Comparison of ENCODE assay signal across 1 cellular context in the genomic region with DNA sequence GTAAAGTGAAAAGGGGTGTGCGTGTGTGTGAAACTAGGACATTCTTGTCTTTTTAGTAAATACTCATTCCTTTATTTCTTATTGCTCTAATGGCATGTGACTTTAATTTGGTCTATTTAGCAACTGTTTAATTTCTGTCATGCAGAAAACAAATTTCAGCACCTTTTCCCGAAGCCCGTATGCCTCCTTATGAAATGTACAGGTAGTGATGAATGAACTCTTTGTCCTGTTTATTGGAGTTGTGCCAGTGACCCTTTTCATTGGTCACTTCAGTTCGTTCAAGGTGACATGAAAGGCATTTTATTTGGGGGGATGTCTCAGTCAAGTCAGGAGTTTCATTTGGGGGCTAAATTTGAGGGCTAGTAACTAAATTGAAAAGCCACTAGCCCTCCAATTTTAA.
TF ChIP-seq lines count a peak whose summit lies in the region.

No MANE protein-coding gene starts in this region.

TF ChIP-seq in HepG2, 621 proteins besides CTCF, POLR2A, EP300 and RAD21 (continued from another document and continues in another):
- TF ChIP-seq, protein P1, sequence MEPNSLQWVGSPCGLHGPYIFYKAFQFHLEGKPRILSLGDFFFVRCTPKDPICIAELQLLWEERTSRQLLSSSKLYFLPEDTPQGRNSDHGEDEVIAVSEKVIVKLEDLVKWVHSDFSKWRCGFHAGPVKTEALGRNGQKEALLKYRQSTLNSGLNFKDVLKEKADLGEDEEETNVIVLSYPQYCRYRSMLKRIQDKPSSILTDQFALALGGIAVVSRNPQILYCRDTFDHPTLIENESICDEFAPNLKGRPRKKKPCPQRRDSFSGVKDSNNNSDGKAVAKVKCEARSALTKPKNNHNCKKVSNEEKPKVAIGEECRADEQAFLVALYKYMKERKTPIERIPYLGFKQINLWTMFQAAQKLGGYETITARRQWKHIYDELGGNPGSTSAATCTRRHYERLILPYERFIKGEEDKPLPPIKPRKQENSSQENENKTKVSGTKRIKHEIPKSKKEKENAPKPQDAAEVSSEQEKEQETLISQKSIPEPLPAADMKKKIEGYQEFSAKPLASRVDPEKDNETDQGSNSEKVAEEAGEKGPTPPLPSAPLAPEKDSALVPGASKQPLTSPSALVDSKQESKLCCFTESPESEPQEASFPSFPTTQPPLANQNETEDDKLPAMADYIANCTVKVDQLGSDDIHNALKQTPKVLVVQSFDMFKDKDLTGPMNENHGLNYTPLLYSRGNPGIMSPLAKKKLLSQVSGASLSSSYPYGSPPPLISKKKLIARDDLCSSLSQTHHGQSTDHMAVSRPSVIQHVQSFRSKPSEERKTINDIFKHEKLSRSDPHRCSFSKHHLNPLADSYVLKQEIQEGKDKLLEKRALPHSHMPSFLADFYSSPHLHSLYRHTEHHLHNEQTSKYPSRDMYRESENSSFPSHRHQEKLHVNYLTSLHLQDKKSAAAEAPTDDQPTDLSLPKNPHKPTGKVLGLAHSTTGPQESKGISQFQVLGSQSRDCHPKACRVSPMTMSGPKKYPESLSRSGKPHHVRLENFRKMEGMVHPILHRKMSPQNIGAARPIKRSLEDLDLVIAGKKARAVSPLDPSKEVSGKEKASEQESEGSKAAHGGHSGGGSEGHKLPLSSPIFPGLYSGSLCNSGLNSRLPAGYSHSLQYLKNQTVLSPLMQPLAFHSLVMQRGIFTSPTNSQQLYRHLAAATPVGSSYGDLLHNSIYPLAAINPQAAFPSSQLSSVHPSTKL (CRISPR knock-in tag; IDR thresholded peaks at IDR 0.05) = peak; percentile 43; the same call in 1 of the 2 replicates
- no peak; the same call in 1 of the 2 replicates for TF ChIP-seq GATAD2A (CRISPR knock-in tag; IDR thresholded peaks at IDR 0.05)
- peak; percentile 53; the same call in 1 of the 2 replicates for TF ChIP-seq ESRRA (CRISPR knock-in tag; IDR thresholded peaks at IDR 0.05; ENCODE audit: low read depth)
- TF ChIP-seq, protein P2, sequence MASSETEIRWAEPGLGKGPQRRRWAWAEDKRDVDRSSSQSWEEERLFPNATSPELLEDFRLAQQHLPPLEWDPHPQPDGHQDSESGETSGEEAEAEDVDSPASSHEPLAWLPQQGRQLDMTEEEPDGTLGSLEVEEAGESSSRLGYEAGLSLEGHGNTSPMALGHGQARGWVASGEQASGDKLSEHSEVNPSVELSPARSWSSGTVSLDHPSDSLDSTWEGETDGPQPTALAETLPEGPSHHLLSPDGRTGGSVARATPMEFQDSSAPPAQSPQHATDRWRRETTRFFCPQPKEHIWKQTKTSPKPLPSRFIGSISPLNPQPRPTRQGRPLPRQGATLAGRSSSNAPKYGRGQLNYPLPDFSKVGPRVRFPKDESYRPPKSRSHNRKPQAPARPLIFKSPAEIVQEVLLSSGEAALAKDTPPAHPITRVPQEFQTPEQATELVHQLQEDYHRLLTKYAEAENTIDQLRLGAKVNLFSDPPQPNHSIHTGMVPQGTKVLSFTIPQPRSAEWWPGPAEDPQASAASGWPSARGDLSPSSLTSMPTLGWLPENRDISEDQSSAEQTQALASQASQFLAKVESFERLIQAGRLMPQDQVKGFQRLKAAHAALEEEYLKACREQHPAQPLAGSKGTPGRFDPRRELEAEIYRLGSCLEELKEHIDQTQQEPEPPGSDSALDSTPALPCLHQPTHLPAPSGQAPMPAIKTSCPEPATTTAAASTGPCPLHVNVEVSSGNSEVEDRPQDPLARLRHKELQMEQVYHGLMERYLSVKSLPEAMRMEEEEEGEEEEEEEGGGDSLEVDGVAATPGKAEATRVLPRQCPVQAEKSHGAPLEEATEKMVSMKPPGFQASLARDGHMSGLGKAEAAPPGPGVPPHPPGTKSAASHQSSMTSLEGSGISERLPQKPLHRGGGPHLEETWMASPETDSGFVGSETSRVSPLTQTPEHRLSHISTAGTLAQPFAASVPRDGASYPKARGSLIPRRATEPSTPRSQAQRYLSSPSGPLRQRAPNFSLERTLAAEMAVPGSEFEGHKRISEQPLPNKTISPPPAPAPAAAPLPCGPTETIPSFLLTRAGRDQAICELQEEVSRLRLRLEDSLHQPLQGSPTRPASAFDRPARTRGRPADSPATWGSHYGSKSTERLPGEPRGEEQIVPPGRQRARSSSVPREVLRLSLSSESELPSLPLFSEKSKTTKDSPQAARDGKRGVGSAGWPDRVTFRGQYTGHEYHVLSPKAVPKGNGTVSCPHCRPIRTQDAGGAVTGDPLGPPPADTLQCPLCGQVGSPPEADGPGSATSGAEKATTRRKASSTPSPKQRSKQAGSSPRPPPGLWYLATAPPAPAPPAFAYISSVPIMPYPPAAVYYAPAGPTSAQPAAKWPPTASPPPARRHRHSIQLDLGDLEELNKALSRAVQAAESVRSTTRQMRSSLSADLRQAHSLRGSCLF (CRISPR knock-in tag; IDR thresholded peaks at IDR 0.05; ENCODE audit: borderline replicate concordance) = no peak
- no peak for TF ChIP-seq MLLT10 (CRISPR knock-in tag; IDR thresholded peaks at IDR 0.05)
- TF ChIP-seq PHF5A (CRISPR knock-in tag; IDR thresholded peaks at IDR 0.05; ENCODE audit: low read depth, unreplicated experiment) = no peak
- TF ChIP-seq, protein P3, sequence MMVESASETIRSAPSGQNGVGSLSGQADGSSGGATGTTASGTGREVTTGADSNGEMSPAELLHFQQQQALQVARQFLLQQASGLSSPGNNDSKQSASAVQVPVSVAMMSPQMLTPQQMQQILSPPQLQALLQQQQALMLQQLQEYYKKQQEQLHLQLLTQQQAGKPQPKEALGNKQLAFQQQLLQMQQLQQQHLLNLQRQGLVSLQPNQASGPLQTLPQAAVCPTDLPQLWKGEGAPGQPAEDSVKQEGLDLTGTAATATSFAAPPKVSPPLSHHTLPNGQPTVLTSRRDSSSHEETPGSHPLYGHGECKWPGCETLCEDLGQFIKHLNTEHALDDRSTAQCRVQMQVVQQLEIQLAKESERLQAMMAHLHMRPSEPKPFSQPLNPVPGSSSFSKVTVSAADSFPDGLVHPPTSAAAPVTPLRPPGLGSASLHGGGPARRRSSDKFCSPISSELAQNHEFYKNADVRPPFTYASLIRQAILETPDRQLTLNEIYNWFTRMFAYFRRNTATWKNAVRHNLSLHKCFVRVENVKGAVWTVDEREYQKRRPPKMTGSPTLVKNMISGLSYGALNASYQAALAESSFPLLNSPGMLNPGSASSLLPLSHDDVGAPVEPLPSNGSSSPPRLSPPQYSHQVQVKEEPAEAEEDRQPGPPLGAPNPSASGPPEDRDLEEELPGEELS (CRISPR knock-in tag; IDR thresholded peaks at IDR 0.05) = peak; percentile 60; the same call in 1 of the 2 replicates
- TF ChIP-seq ELF1 (CRISPR knock-in tag; IDR thresholded peaks at IDR 0.05) = no peak
- no peak for TF ChIP-seq ZNF816 (CRISPR knock-in tag; IDR thresholded peaks at IDR 0.05; ENCODE audit: borderline replicate concordance)
- peak; percentile 50; the same call in 1 of the 2 replicates for TF ChIP-seq NCOA2 (CRISPR knock-in tag; IDR thresholded peaks at IDR 0.05)
- TF ChIP-seq ZNF746 (CRISPR knock-in tag; IDR thresholded peaks at IDR 0.05) = no peak
- TF ChIP-seq, protein P4, sequence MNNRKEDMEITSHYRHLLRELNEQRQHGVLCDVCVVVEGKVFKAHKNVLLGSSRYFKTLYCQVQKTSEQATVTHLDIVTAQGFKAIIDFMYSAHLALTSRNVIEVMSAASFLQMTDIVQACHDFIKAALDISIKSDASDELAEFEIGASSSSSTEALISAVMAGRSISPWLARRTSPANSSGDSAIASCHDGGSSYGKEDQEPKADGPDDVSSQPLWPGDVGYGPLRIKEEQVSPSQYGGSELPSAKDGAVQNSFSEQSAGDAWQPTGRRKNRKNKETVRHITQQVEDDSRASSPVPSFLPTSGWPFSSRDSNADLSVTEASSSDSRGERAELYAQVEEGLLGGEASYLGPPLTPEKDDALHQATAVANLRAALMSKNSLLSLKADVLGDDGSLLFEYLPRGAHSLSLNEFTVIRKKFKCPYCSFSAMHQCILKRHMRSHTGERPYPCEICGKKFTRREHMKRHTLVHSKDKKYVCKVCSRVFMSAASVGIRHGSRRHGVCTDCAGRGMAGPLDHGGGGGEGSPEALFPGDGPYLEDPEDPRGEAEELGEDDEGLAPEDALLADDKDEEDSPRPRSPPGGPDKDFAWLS (CRISPR knock-in tag; IDR thresholded peaks at IDR 0.05; ENCODE audit: borderline replicate concordance) = no peak
- TF ChIP-seq ZKSCAN1 (IDR thresholded peaks at IDR 0.05; ENCODE audit: low read length) = no peak
- TF ChIP-seq NFE2L2 (IDR thresholded peaks at IDR 0.05; ENCODE audit: low read length) = no peak
- no peak for TF ChIP-seq SUZ12 (IDR thresholded peaks at IDR 0.05; ENCODE audit: low read depth, low read length)
- TF ChIP-seq IKZF1 (IDR thresholded peaks at IDR 0.05) = no peak
- TF ChIP-seq, protein P5, sequence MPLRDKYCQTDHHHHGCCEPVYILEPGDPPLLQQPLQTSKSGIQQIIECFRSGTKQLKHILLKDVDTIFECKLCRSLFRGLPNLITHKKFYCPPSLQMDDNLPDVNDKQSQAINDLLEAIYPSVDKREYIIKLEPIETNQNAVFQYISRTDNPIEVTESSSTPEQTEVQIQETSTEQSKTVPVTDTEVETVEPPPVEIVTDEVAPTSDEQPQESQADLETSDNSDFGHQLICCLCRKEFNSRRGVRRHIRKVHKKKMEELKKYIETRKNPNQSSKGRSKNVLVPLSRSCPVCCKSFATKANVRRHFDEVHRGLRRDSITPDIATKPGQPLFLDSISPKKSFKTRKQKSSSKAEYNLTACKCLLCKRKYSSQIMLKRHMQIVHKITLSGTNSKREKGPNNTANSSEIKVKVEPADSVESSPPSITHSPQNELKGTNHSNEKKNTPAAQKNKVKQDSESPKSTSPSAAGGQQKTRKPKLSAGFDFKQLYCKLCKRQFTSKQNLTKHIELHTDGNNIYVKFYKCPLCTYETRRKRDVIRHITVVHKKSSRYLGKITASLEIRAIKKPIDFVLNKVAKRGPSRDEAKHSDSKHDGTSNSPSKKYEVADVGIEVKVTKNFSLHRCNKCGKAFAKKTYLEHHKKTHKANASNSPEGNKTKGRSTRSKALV (CRISPR knock-in tag; IDR thresholded peaks at IDR 0.05) = no peak
- TF ChIP-seq CEBPG (CRISPR knock-in tag; IDR thresholded peaks at IDR 0.05) = 0 out of 2 replicates have a peak, but pooled peaks have one; percentile 25
- no peak for TF ChIP-seq ZNF7 (CRISPR knock-in tag; IDR thresholded peaks at IDR 0.05)
- TF ChIP-seq ZNF556 (CRISPR knock-in tag; IDR thresholded peaks at IDR 0.05; ENCODE audit: borderline replicate concordance) = no peak
- TF ChIP-seq NCOA1 (CRISPR knock-in tag; IDR thresholded peaks at IDR 0.05) = no peak
- TF ChIP-seq ARNT (IDR thresholded peaks at IDR 0.05) = no peak
- TF ChIP-seq, protein P6, sequence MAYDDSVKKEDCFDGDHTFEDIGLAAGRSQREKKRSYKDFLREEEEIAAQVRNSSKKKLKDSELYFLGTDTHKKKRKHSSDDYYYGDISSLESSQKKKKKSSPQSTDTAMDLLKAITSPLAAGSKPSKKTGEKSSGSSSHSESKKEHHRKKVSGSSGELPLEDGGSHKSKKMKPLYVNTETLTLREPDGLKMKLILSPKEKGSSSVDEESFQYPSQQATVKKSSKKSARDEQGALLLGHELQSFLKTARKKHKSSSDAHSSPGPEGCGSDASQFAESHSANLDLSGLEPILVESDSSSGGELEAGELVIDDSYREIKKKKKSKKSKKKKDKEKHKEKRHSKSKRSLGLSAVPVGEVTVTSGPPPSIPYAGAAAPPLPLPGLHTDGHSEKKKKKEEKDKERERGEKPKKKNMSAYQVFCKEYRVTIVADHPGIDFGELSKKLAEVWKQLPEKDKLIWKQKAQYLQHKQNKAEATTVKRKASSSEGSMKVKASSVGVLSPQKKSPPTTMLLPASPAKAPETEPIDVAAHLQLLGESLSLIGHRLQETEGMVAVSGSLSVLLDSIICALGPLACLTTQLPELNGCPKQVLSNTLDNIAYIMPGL (CRISPR knock-in tag; IDR thresholded peaks at IDR 0.05; ENCODE audit: borderline replicate concordance in 1 of 2, low read depth in 1 of 2) = no peak
- no peak for TF ChIP-seq ZNF468 (CRISPR knock-in tag; IDR thresholded peaks at IDR 0.05)
- TF ChIP-seq, protein P7, sequence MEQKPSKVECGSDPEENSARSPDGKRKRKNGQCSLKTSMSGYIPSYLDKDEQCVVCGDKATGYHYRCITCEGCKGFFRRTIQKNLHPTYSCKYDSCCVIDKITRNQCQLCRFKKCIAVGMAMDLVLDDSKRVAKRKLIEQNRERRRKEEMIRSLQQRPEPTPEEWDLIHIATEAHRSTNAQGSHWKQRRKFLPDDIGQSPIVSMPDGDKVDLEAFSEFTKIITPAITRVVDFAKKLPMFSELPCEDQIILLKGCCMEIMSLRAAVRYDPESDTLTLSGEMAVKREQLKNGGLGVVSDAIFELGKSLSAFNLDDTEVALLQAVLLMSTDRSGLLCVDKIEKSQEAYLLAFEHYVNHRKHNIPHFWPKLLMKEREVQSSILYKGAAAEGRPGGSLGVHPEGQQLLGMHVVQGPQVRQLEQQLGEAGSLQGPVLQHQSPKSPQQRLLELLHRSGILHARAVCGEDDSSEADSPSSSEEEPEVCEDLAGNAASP (CRISPR knock-in tag; IDR thresholded peaks at IDR 0.05; ENCODE audit: borderline replicate concordance) = peak; percentile 71; the same call in 1 of the 2 replicates
- no peak for TF ChIP-seq ATF1 (CRISPR knock-in tag; IDR thresholded peaks at IDR 0.05)
- TF ChIP-seq, protein P8, sequence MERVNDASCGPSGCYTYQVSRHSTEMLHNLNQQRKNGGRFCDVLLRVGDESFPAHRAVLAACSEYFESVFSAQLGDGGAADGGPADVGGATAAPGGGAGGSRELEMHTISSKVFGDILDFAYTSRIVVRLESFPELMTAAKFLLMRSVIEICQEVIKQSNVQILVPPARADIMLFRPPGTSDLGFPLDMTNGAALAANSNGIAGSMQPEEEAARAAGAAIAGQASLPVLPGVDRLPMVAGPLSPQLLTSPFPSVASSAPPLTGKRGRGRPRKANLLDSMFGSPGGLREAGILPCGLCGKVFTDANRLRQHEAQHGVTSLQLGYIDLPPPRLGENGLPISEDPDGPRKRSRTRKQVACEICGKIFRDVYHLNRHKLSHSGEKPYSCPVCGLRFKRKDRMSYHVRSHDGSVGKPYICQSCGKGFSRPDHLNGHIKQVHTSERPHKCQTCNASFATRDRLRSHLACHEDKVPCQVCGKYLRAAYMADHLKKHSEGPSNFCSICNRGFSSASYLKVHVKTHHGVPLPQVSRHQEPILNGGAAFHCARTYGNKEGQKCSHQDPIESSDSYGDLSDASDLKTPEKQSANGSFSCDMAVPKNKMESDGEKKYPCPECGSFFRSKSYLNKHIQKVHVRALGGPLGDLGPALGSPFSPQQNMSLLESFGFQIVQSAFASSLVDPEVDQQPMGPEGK (CRISPR knock-in tag; IDR thresholded peaks at IDR 0.05) = no peak
- TF ChIP-seq, protein P9, sequence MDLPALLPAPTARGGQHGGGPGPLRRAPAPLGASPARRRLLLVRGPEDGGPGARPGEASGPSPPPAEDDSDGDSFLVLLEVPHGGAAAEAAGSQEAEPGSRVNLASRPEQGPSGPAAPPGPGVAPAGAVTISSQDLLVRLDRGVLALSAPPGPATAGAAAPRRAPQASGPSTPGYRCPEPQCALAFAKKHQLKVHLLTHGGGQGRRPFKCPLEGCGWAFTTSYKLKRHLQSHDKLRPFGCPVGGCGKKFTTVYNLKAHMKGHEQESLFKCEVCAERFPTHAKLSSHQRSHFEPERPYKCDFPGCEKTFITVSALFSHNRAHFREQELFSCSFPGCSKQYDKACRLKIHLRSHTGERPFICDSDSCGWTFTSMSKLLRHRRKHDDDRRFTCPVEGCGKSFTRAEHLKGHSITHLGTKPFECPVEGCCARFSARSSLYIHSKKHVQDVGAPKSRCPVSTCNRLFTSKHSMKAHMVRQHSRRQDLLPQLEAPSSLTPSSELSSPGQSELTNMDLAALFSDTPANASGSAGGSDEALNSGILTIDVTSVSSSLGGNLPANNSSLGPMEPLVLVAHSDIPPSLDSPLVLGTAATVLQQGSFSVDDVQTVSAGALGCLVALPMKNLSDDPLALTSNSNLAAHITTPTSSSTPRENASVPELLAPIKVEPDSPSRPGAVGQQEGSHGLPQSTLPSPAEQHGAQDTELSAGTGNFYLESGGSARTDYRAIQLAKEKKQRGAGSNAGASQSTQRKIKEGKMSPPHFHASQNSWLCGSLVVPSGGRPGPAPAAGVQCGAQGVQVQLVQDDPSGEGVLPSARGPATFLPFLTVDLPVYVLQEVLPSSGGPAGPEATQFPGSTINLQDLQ (CRISPR knock-in tag; IDR thresholded peaks at IDR 0.05) = no peak
- TF ChIP-seq ZNF251 (CRISPR knock-in tag; IDR thresholded peaks at IDR 0.05) = no peak
- TF ChIP-seq ZNF530 (CRISPR knock-in tag; IDR thresholded peaks at IDR 0.05; ENCODE audit: low read depth) = no peak
- no peak for TF ChIP-seq ZEB1 (IDR thresholded peaks at IDR 0.05; ENCODE audit: insufficient replicate concordance, low read depth)
